In the genomic region with DNA sequence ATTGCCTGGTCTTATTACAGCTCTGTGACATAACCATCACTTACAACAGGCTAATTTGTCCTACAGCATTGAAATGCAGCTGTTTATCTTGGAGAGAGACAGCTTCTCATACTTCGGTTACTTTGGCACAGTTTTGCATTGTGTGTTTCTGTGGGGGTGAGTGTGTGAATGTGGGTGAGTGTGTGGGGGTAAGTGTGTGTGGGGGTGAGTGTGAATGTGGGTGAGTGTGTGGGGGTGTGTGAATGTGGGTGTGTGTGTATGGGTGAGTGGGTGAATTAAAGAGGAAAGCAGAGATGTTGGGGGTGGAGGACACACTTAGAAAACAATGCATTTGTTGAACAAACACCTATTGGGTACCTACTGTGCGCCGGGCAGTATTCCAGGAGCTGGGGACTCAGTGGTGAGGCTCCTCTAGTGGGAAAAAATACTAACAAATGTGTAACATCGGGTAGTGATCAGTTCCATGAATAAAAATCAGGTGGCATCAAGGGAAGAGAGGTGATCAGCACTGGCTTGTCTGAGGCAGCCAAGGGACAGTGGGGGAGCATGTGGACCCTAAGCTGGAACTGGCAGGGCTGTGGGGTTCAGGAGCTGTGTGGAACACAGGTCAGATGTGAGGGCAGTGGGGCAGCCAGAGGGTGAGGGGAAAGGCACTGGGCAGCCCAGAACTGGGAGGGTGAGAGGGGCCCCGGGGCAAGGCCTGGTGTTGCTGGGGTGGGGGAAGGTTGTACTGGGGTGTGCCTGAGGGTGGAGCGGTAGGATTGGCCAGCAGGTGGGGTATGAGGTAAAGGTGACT, we compare ENCODE assay signal across 1 cellular context.
TF ChIP-seq lines count a peak whose summit lies in the region.

No MANE protein-coding gene starts in this region.

TF ChIP-seq in HCT116, 20 proteins besides CTCF, POLR2A, EP300 and RAD21:
- TF ChIP-seq EZH2 (IDR thresholded peaks at IDR 0.05) (no peak), CEBPB (IDR thresholded peaks at IDR 0.05; ENCODE audit: low read depth) (no peak), SP1 (IDR thresholded peaks at IDR 0.05; ENCODE audit: low read depth) (no peak), FOSL1 (IDR thresholded peaks at IDR 0.05; ENCODE audit: low read depth) (no peak), TCF7L2 (IDR thresholded peaks at IDR 0.05; ENCODE audit: borderline replicate concordance, extremely low read depth, insufficient read depth, insufficient read length) (no peak), YY1 (IDR thresholded peaks at IDR 0.05; ENCODE audit: extremely low read depth, insufficient replicate concordance, low read depth, low read length) (no peak), ELF1 (IDR thresholded peaks at IDR 0.05; ENCODE audit: borderline replicate concordance, low read depth) (no peak), ZNF274 (IDR thresholded peaks at IDR 0.05; ENCODE audit: low read depth, low read length) (no peak), JUND (IDR thresholded peaks at IDR 0.05) (no peak), ZFX (IDR thresholded peaks at IDR 0.05) (no peak), SIN3A (IDR thresholded peaks at IDR 0.05; ENCODE audit: low read depth) (no peak), POLR2AphosphoS5 (IDR thresholded peaks at IDR 0.05; ENCODE audit: low read depth, low read length) (no peak)
- TF ChIP-seq, protein P1, sequence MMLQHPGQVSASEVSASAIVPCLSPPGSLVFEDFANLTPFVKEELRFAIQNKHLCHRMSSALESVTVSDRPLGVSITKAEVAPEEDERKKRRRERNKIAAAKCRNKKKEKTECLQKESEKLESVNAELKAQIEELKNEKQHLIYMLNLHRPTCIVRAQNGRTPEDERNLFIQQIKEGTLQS (IDR thresholded peaks at IDR 0.05): no peak
- TF ChIP-seq, protein P2, sequence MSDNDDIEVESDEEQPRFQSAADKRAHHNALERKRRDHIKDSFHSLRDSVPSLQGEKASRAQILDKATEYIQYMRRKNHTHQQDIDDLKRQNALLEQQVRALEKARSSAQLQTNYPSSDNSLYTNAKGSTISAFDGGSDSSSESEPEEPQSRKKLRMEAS (IDR thresholded peaks at IDR 0.05): no peak
- TF ChIP-seq, protein P3, sequence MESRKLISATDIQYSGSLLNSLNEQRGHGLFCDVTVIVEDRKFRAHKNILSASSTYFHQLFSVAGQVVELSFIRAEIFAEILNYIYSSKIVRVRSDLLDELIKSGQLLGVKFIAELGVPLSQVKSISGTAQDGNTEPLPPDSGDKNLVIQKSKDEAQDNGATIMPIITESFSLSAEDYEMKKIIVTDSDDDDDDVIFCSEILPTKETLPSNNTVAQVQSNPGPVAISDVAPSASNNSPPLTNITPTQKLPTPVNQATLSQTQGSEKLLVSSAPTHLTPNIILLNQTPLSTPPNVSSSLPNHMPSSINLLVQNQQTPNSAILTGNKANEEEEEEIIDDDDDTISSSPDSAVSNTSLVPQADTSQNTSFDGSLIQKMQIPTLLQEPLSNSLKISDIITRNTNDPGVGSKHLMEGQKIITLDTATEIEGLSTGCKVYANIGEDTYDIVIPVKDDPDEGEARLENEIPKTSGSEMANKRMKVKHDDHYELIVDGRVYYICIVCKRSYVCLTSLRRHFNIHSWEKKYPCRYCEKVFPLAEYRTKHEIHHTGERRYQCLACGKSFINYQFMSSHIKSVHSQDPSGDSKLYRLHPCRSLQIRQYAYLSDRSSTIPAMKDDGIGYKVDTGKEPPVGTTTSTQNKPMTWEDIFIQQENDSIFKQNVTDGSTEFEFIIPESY (IDR thresholded peaks at IDR 0.05; ENCODE audit: extremely low read depth, insufficient replicate concordance, low read length): no peak
- TF ChIP-seq, protein P4, sequence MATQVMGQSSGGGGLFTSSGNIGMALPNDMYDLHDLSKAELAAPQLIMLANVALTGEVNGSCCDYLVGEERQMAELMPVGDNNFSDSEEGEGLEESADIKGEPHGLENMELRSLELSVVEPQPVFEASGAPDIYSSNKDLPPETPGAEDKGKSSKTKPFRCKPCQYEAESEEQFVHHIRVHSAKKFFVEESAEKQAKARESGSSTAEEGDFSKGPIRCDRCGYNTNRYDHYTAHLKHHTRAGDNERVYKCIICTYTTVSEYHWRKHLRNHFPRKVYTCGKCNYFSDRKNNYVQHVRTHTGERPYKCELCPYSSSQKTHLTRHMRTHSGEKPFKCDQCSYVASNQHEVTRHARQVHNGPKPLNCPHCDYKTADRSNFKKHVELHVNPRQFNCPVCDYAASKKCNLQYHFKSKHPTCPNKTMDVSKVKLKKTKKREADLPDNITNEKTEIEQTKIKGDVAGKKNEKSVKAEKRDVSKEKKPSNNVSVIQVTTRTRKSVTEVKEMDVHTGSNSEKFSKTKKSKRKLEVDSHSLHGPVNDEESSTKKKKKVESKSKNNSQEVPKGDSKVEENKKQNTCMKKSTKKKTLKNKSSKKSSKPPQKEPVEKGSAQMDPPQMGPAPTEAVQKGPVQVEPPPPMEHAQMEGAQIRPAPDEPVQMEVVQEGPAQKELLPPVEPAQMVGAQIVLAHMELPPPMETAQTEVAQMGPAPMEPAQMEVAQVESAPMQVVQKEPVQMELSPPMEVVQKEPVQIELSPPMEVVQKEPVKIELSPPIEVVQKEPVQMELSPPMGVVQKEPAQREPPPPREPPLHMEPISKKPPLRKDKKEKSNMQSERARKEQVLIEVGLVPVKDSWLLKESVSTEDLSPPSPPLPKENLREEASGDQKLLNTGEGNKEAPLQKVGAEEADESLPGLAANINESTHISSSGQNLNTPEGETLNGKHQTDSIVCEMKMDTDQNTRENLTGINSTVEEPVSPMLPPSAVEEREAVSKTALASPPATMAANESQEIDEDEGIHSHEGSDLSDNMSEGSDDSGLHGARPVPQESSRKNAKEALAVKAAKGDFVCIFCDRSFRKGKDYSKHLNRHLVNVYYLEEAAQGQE (IDR thresholded peaks at IDR 0.05; ENCODE audit: low read depth): no peak
